ENCODE assay signal across 8 cellular contexts in the genomic region with DNA sequence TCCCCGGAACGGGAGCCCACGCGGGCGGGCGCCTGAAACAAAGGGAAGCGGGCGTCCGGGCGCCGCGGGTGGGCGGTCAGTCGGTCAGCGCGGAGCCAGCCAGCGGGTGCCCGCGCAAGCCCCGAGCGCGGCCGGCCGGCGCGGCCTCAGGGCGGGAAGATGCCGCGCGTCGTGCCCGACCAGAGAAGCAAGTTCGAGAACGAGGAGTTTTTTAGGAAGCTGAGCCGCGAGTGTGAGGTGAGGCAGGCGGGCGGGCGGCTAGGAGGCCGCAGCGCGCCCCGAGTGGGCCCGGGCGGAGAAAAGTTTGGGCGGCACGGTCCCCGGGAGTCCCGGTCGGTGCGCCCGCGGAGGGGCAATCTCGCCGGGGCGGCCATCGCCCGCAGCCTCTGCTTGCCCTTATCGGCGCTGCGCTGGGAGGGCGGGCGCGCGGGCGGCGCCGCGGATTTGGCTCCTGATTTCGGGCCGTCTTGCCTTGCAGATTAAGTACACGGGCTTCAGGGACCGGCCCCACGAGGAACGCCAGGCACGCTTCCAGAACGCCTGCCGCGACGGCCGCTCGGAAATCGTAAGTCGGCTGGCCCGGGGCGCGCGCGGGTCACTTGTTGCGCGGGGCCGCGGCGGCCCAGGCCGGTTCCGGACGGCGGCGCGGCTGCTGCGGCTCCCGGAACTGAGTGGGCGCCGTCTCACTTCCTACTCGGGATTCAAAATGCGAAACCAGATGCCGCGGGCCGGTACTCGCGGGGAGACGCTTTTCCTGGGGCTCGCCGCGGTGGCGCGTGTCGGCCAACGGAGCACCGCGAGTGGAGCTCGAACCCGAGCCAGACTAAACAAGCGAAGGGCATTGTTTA. TPM values are rescaled to one million over a fixed set of nuclear protein-coding genes. Genes with fewer than 3 reads are reported as not detected.
DNase-seq lines count a peak whose midpoint lies in the region; ATAC-seq and TF ChIP-seq lines count a peak whose summit lies in the region.

No MANE protein-coding gene starts in this region.

- DNase-seq in DMS 273 (lab: John Stamatoyannopoulos, UW; ENCODE audit: unreplicated experiment) (peak; percentile 80), DMS 273 treated with DMSO at 0.1 percent for 48 hours (lab: John Stamatoyannopoulos, UW) (no peak), NT2/D1 (ENCODE audit: low read depth, low spot score) (no peak), activated T-helper 1 cell treated with Interleukin-2 at 50 U/mL for 16 hours (ENCODE audit: low read depth) (peak; percentile 43), fibroblast of mammary gland (ENCODE audit: low read depth) (peak; percentile 48)
- DNase-seq in naive thymus-derived CD8-positive, alpha-beta T cell = peak; percentile 30 to 71 (median 50)
- peak; percentile 65 for DNase-seq in stimulated activated naive CD4-positive, alpha-beta T cell treated with Interleukin-2 at 50 U/mL for 16 hours (lab: John Stamatoyannopoulos, UW)

- peaks cover 30% of the 10 kb centered on the region for H3K36me3 ChIP-seq in NT2/D1 (ENCODE audit: insufficient read depth, insufficient read length, low read length)

- H3K9me3 Mint-ChIP-seq in naive thymus-derived CD8-positive, alpha-beta T cell = no peaks in the 10 kb centered on the region

- H3K4me3 Mint-ChIP-seq in naive thymus-derived CD8-positive, alpha-beta T cell = peak overlapping the region; percentile 80 to 93 (median 90)

- H3K27ac Mint-ChIP-seq in naive thymus-derived CD8-positive, alpha-beta T cell = peak overlapping the region in 9 of 10 donors; percentile 77 to 93 (median 88)

- peaks cover 2 to 56% (median 45%) of the 10 kb centered on the region in 4 donors for H3K4me1 Mint-ChIP-seq in naive thymus-derived CD8-positive, alpha-beta T cell

- peak overlapping the region; percentile 93 for H3K9ac ChIP-seq in NT2/D1 (ENCODE audit: insufficient read length, low read depth)

- H3K9me3 ChIP-seq in NT2/D1 (ENCODE audit: insufficient read depth, low read length) = no peaks in the 10 kb centered on the region

- TF ChIP-seq CTCF in fibroblast of mammary gland (conservative IDR thresholded peaks at IDR 0.05; ENCODE audit: control insufficient read depth, insufficient read depth, low read depth, low read length) = no peak

- H3K27me3 ChIP-seq in NT2/D1 (ENCODE audit: insufficient read depth, insufficient read length) = peaks cover 4% of the 10 kb centered on the region

- peaks cover 0 to 25% (median 4%) of the 10 kb centered on the region in 3 donors for H3K36me3 Mint-ChIP-seq in naive thymus-derived CD8-positive, alpha-beta T cell

- H3K4me3 ChIP-seq in NT2/D1 (ENCODE audit: insufficient read length, low read depth) (peak overlapping the region; percentile 87), fibroblast of mammary gland (ENCODE audit: control insufficient read depth, low read depth, low read length) (peak overlapping the region; percentile 75)

- H3K4me1 ChIP-seq in NT2/D1 (ENCODE audit: insufficient read depth, insufficient read length) = peaks cover 5% of the 10 kb centered on the region

- ATAC-seq in HG02759 (IDR thresholded peaks at IDR 0.05; ENCODE audit: unreplicated experiment) = peak; percentile 43
- peak; percentile 35 to 39 for ATAC-seq in naive thymus-derived CD8-positive, alpha-beta T cell

- POLR2A ChIA-PET in naive thymus-derived CD8-positive, alpha-beta T cell (lab: Charles Lee) = interaction anchor here (0.6 to 3.1 kb wide), 13 partner anchors 12 to 197 kb away, joined by 3 to 26 read pairs (median 4); a partner anchor contains a TSS

- H3K27me3 Mint-ChIP-seq in naive thymus-derived CD8-positive, alpha-beta T cell = no peaks in the 10 kb centered on the region

RNA-seq across cellular contexts. Expression of a gene that starts 0.5 kb away (rescaled TPM):
- 10 to 100 TPM; 91.4 to 95.0 TPM for total RNA-seq in naive thymus-derived CD8-positive, alpha-beta T cell
- polyA plus RNA-seq in naive thymus-derived CD8-positive, alpha-beta T cell = 10 to 100 TPM; 61.2 to 79.8 (median 73.5) TPM

RNA-seq across cellular contexts. Expression of a gene that starts 41.1 kb away (rescaled TPM):
- 10 to 100 TPM; 10.0 to 13.7 TPM for total RNA-seq in naive thymus-derived CD8-positive, alpha-beta T cell
- polyA plus RNA-seq in naive thymus-derived CD8-positive, alpha-beta T cell = 1 to 10 TPM in 2 of 3 donors, under 1 TPM in 1; 0.83 to 2.4 (median 1.5) TPM

Comparison
In these comparisons a context has a peak if more than half of its experiments do, and no peak if none do; other contexts are left out.
1. DNase-seq: peak in DMS 273 (single experiment), activated T-helper 1 cell treated with Interleukin-2 at 50 U/mL for 16 hours (single experiment), fibroblast of mammary gland (single experiment), naive thymus-derived CD8-positive, alpha-beta T cell (10 of 10) and stimulated activated naive CD4-positive, alpha-beta T cell treated with Interleukin-2 at 50 U/mL for 16 hours (single experiment); none in DMS 273 treated with DMSO at 0.1 percent for 48 hours (single experiment) and NT2/D1 (single experiment).